26 cellular contexts compared by ENCODE assay signal in genomic region chr16:48354877-48355585, GRCh38. TPM values are rescaled to one million over a fixed set of nuclear protein-coding genes. Genes with fewer than 3 reads are reported as not detected.
DNase-seq lines count a peak whose midpoint lies in the region; ATAC-seq, FAIRE-seq and TF ChIP-seq lines count a peak whose summit lies in the region.
"Had no signal": no experiment of that assay in that cellular context is flagged by ENCODE, and none has a peak within 500 bp of the region (broad histone marks: within the 10 kb centered on the region; RNA-seq: fewer than 3 reads in every experiment).

No MANE protein-coding gene starts in this region.

- H3K36me3 Mint-ChIP-seq in HFFc6 (ENCODE audit: low read depth) (peaks cover 18% of the 10 kb centered on the region), mesothelial cell of epicardium (peaks cover 34% of the 10 kb centered on the region)
- peaks cover 74% of the 10 kb centered on the region for H3K36me3 Mint-ChIP-seq in stimulated activated effector memory CD8-positive, alpha-beta T cell treated with anti-CD3 and anti-CD28 coated beads, Interleukin-12 subunit alpha, Interleukin-12 subunit beta, amount 100 ng/mL, for 72 hours

- H3K4me1 Mint-ChIP-seq in HFFc6 (ENCODE audit: low read depth): peaks cover 20% of the 10 kb centered on the region
- peaks cover 17% of the 10 kb centered on the region for H3K4me1 Mint-ChIP-seq in stimulated activated effector memory CD8-positive, alpha-beta T cell treated with anti-CD3 and anti-CD28 coated beads, Interleukin-12 subunit alpha, Interleukin-12 subunit beta, amount 100 ng/mL, for 72 hours
- no peaks in the 10 kb centered on the region for H3K4me1 Mint-ChIP-seq in mesothelial cell of epicardium

- H3K27me3 ChIP-seq in K562 (ENCODE audit: control insufficient read depth in 2 of 2, insufficient read depth in 2 of 2, low read length in 2 of 2): no peaks in the 10 kb centered on the region

- H3K36me3 ChIP-seq in K562 (ENCODE audit: control insufficient read depth, insufficient read depth, low read length): peaks cover 65% of the 10 kb centered on the region

- ATAC-seq in K562 (no peak), HG03097 (IDR thresholded peaks at IDR 0.05; ENCODE audit: low FRiP score, unreplicated experiment) (no peak)
- no peak for ATAC-seq in stimulated activated effector memory CD8-positive, alpha-beta T cell treated with anti-CD3 and anti-CD28 coated beads, Interleukin-12 subunit alpha, Interleukin-12 subunit beta, amount 100 ng/mL, for 72 hours
- ATAC-seq: naive thymus-derived CD8-positive, alpha-beta T cell had no signal

- no peaks in the 10 kb centered on the region; a peak in 1 of 5 replicates for H3K4me1 ChIP-seq in K562 (replicated peaks in 1 of 2; ENCODE audit: control insufficient read depth in 2 of 2, insufficient read depth in 2 of 2, low read length in 2 of 2)

- 0 out of 2 replicates have a peak, but pooled peaks have one; percentile 26 for TF ChIP-seq POLR2A in K562 (conservative IDR thresholded peaks at IDR 0.05)

- CTCF ChIA-PET in K562 (lab: Yijun Ruan, JAX; ENCODE audit: low intra/inter-chr PET ratio): interaction anchor here (2.4 kb wide), 1 partner anchor 81 kb away, joined by 14 read pairs; no protein-coding TSS in a partner anchor

- no peak for TF ChIP-seq RAD21 in K562 (CRISPR knock-in tag; conservative IDR thresholded peaks at IDR 0.05 in 1 of 2, IDR thresholded peaks at IDR 0.05 in 1 of 2)

- no peak for TF ChIP-seq CTCF in HFFc6 (IDR thresholded peaks at IDR 0.05)
- TF ChIP-seq CTCF in K562 (IDR thresholded peaks at IDR 0.05 in 2 of 3, conservative IDR thresholded peaks at IDR 0.05 in 1 of 3; ENCODE audit: insufficient read depth in 2 of 3, low read depth in 1 of 3, low read length in 3 of 3): no peak
- no peak for TF ChIP-seq CTCF in mesothelial cell of epicardium (IDR thresholded peaks at IDR 0.05; ENCODE audit: unreplicated experiment)

- H3K27me3 Mint-ChIP-seq in HFFc6 (ENCODE audit: insufficient read depth): no peaks in the 10 kb centered on the region; the same call in 1 of the 2 replicates
- no peaks in the 10 kb centered on the region for H3K27me3 Mint-ChIP-seq in mesothelial cell of epicardium (ENCODE audit: low read depth)
- H3K27me3 Mint-ChIP-seq: brain; naive thymus-derived CD8-positive, alpha-beta T cell had no signal

- H3K4me2 ChIP-seq in K562 (ENCODE audit: insufficient read depth, low read length): no peak overlapping the region

- peak; percentile 23 for DNase-seq in NCI-H82 (lab: John Stamatoyannopoulos, UW)
- DNase-seq in NCI-H82 treated with DMSO at 0.1 percent for 48 hours (lab: John Stamatoyannopoulos, UW; ENCODE audit: unreplicated experiment): no peak
- no peak for DNase-seq in HFFc6
- DNase-seq in K562 (ENCODE audit: extremely low read depth in 1 of 4, low spot score in 3 of 4): peak in 1 of 4 experiments; percentile 16
- no peak for DNase-seq in stimulated activated effector memory CD8-positive, alpha-beta T cell treated with anti-CD3 and anti-CD28 coated beads, Interleukin-12 subunit alpha, Interleukin-12 subunit beta, amount 100 ng/mL, for 72 hours (ENCODE audit: low spot score in 2 of 2)
- DNase-seq in mesothelial cell of epicardium (ENCODE audit: low spot score in 2 of 2, unreplicated experiment in 2 of 2): no peak
- no peak for DNase-seq in KG1 (lab: John Stamatoyannopoulos, UW)
- DNase-seq: activated CD4-positive, alpha-beta T cell treated with anti-CD3 and anti-CD28 coated beads for 4 hours; activated naive CD4-positive, alpha-beta T cell; amniotic stem cell; DND-41; kidney; naive thymus-derived CD8-positive, alpha-beta T cell; NCI-H146; NCI-H345; stimulated activated naive CD4-positive, alpha-beta T cell; T-helper 9 cell had no signal

- H3K4me3 Mint-ChIP-seq in HFFc6 (no peak overlapping the region), mesothelial cell of epicardium (no peak overlapping the region)
- no peak overlapping the region for H3K4me3 Mint-ChIP-seq in stimulated activated effector memory CD8-positive, alpha-beta T cell treated with anti-CD3 and anti-CD28 coated beads, Interleukin-12 subunit alpha, Interleukin-12 subunit beta, amount 100 ng/mL, for 72 hours
- H3K4me3 Mint-ChIP-seq: brain; CD14-positive monocyte; naive thymus-derived CD8-positive, alpha-beta T cell had no signal

- POLR2A ChIA-PET in K562 (lab: Yijun Ruan, JAX): interaction anchor here (0.7 to 3.7 kb wide), 4 partner anchors 9 to 269 kb away, joined by 3 to 28 read pairs (median 3); no protein-coding TSS in a partner anchor

- H3K9ac ChIP-seq in K562 (ENCODE audit: insufficient read depth in 1 of 2, low read depth in 2 of 2, low read length in 2 of 2): no peak overlapping the region

- TF ChIP-seq EP300 in K562 (IDR thresholded peaks at IDR 0.05; ENCODE audit: low read length): no peak

- peaks cover 32% of the 10 kb centered on the region for H3K79me2 ChIP-seq in K562 (ENCODE audit: control insufficient read depth, insufficient read depth, low read length)

- H4K20me1 ChIP-seq in K562 (replicated peaks; ENCODE audit: control insufficient read depth, insufficient read depth, low read length): no peaks in the 10 kb centered on the region

- H3K27ac Mint-ChIP-seq in HFFc6: peak overlapping the region; percentile 5; the same call in 1 of the 2 replicates
- H3K27ac Mint-ChIP-seq in stimulated activated effector memory CD8-positive, alpha-beta T cell treated with anti-CD3 and anti-CD28 coated beads, Interleukin-12 subunit alpha, Interleukin-12 subunit beta, amount 100 ng/mL, for 72 hours: peak overlapping the region; percentile 20
- H3K27ac Mint-ChIP-seq in mesothelial cell of epicardium: no peak overlapping the region

- intact Hi-C loops in K562 (cut with micrococcal nuclease): loop anchor here (5.0 kb wide), 1 partner anchor 82 kb away; no protein-coding TSS in a partner anchor

- WGBS in K562 (ENCODE audit: insufficient coverage, low coverage, missing lambda C conversion rate): 91% methylated on average over 9 of the region's 9 CpGs

- H3K9me3 ChIP-seq in K562 (replicated peaks; ENCODE audit: control insufficient read depth, insufficient read depth, low read depth, low read length): no peaks in the 10 kb centered on the region
- H3K9me3 ChIP-seq: thoracic aorta had no signal

- FAIRE-seq in K562 (lab: Jason Lieb, UNC): no peak
- FAIRE-seq: frontal cortex, H54, kidney, urothelium cell line had no signal

- H3K4me3 ChIP-seq in K562: no peak overlapping the region
- H3K4me3 ChIP-seq: thoracic aorta had no signal

- no peak overlapping the region for H2AFZ ChIP-seq in K562 (ENCODE audit: low read depth, low read length)

- no TSS peak for BruUV-seq in K562 (replicated peaks; lab: Mats Ljungman, UMichigan)

- H3K9me1 ChIP-seq in K562 (ENCODE audit: control insufficient read depth, insufficient read depth, low read length): no peaks in the 10 kb centered on the region

- in situ Hi-C loops in K562 (cut with MboI): loop anchor here (5.0 kb wide), 2 partner anchors 172 to 277 kb away; no protein-coding TSS in a partner anchor

- no peaks in the 10 kb centered on the region for H3K9me3 Mint-ChIP-seq in HFFc6
- no peaks in the 10 kb centered on the region for H3K9me3 Mint-ChIP-seq in stimulated activated effector memory CD8-positive, alpha-beta T cell treated with anti-CD3 and anti-CD28 coated beads, Interleukin-12 subunit alpha, Interleukin-12 subunit beta, amount 100 ng/mL, for 72 hours
- no peaks in the 10 kb centered on the region for H3K9me3 Mint-ChIP-seq in mesothelial cell of epicardium
- H3K9me3 Mint-ChIP-seq: CD14-positive monocyte; naive thymus-derived CD8-positive, alpha-beta T cell had no signal

- H3K27ac ChIP-seq in K562 (ENCODE audit: extremely low read depth, low read depth, low read length): no peak overlapping the region
- H3K27ac ChIP-seq: 22Rv1, thoracic aorta, VCaP had no signal

TF ChIP-seq in K562, 482 proteins besides CTCF, POLR2A, EP300 and RAD21 (continues in another document):
- no peak for TF ChIP-seq CHD1 (IDR thresholded peaks at IDR 0.05; ENCODE audit: low read length)
- no peak for TF ChIP-seq PATZ1 (CRISPR knock-in tag; IDR thresholded peaks at IDR 0.05; ENCODE audit: borderline replicate concordance)

RNA-seq across cellular contexts. Expression of gene SIAH1, which starts 30.2 kb away (rescaled TPM):
- 10 to 100 TPM in 4 of 6 experiments, 1 to 10 TPM in 2; 8.8 to 11.9 (median 10.2) TPM for total RNA-seq in HFFc6 (2021; fragmentation: NEBNext Ultra II Directional; extraction: Animal tissue kit (Norgen Biotek cat#: 25700))
- total RNA-seq in K562 (2011; cell fraction: chromatin; rRNA removed; ENCODE audit: low replicate concordance): 28.3 and 61.3 TPM in 2 replicates
- 17.8 and 25.7 TPM in 2 replicates for total RNA-seq in K562 (2011; cell fraction: nucleolus; rRNA removed)
- total RNA-seq in K562 (2011; cell fraction: nucleoplasm; rRNA removed): 37.4 and 58.5 TPM in 2 replicates
- total RNA-seq in K562 (2014; rRNA removed) (10.9 and 11.2 TPM in 2 replicates), K562 (2014; rRNA removed; fragmentation: Illumina TruSeq; extraction: Trizol) (14.3 and 17.4 TPM in 2 replicates), K562 (2015; rRNA removed; fragmentation: Illumina TruSeq; extraction: Trizol) (12.5 and 12.7 TPM in 2 replicates), K562 (2021) (11.9 and 13.7 TPM in 2 replicates), mesothelial cell of epicardium (41.5 to 44.0 TPM (median 43.8 TPM) in 3 replicates)
- polyA plus RNA-seq in K562 (2011; rRNA removed) (11.7 and 13.0 TPM in 2 replicates), K562 (2014; fragmentation: Illumina TruSeq; extraction: Trizol) (13.1 and 13.5 TPM in 2 replicates), K562 (2014; fragmentation: Nextera tagmentation; extraction: Ambion mirVana) (1 to 10 TPM; 4.1 to 6.5 TPM), K562 (2014; rRNA removed) (9.6 and 14.0 TPM in 2 replicates)
- polyA plus RNA-seq in K562 (2011; cell fraction: cytosol; rRNA removed): 9.5 and 11.8 TPM in 2 replicates
- polyA plus RNA-seq in K562 (2011; cell fraction: nucleus; rRNA removed): 9.6 and 15.1 TPM in 2 replicates
- 9.5 and 13.5 TPM in 2 replicates for polyA plus RNA-seq in K562 (2012)
- 18.0 and 18.4 TPM in 2 replicates for polyA minus RNA-seq in K562 (2011; rRNA and poly(A)+ RNA removed)
- 6.7 and 9.7 TPM in 2 replicates for polyA minus RNA-seq in K562 (2011; cell fraction: cytosol; rRNA and poly(A)+ RNA removed)
- polyA minus RNA-seq in K562 (2011; cell fraction: nucleus; rRNA and poly(A)+ RNA removed): 9.2 and 18.0 TPM in 2 replicates
